Comparison of ENCODE assay signal across 10 cellular contexts in the genomic region with DNA sequence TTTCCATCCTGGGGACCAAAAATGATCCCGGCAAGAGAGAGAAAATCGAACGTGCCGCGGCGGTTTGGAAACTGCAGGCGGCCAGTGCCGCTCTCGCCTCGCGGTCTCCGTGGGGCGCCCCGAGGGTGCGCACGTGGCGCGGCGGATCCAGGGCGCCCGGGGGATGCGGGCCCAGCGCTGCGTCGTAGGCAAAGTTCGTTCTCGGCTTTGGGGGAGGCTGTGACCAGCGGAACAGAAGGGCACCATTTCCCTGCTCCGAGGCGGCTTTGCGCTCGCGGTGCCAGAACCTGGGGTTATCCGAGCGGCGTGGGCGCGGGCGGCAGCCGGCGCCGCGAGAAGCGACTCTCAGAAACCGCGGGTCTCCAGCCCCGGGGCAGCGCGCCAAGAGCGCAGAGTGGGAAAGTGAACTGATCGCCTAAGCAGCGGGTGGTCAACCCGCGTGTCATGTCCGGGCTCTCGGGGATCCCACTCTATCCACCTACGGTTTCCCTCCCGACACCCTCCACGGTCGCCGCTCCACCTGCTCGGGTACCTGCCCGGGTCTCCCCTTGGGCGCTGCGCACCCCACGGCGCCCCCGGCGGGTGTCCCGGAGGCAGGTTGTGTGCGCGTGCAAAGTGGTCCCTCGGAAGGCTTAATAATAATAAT. TPM values are rescaled to one million over a fixed set of nuclear protein-coding genes. Genes with fewer than 3 reads are reported as not detected.
A peak's percentile ranks its signal among the peaks of the same experiment; 100 is the strongest.
DNase-seq lines count a peak whose midpoint lies in the region; ATAC-seq and TF ChIP-seq lines count a peak whose summit lies in the region.
"Had no signal": no experiment of that assay in that cellular context is flagged by ENCODE, and none has a peak within 500 bp of the region (broad histone marks: within the 10 kb centered on the region; RNA-seq: fewer than 3 reads in every experiment).

No MANE protein-coding gene starts in this region.

- H3K27me3 ChIP-seq in adipocyte (replicated peaks; ENCODE audit: control insufficient read depth, insufficient read depth, low read length): peaks cover 72% of the 10 kb centered on the region
- peaks cover 96% of the 10 kb centered on the region for H3K27me3 ChIP-seq in iPS-20b (ENCODE audit: insufficient read depth, low read length)
- H3K27me3 ChIP-seq in smooth muscle cell (ENCODE audit: low read depth): peaks cover 97% of the 10 kb centered on the region
- peaks cover 43% of the 10 kb centered on the region for H3K27me3 ChIP-seq in brain microvascular endothelial cell (replicated peaks)

- in situ Hi-C loops in brain microvascular endothelial cell (cut with HindIII; ENCODE audit: low pct_ligation_motif_present, low sequenced_read_pairs): no loop called here

- H3K4me1 ChIP-seq in adipocyte (ENCODE audit: control insufficient read depth, insufficient read depth, low read length) (peaks cover 11% of the 10 kb centered on the region), iPS-20b (ENCODE audit: insufficient read depth, low read length) (peaks cover 3% of the 10 kb centered on the region; the same call in 1 of the 2 replicates), smooth muscle cell (ENCODE audit: low read depth) (peaks cover 15% of the 10 kb centered on the region)

- no peak for ATAC-seq in omental fat pad (ENCODE audit: low FRiP score)

- no peak for TF ChIP-seq CTCF in smooth muscle cell (IDR thresholded peaks at IDR 0.05; ENCODE audit: borderline replicate concordance, insufficient read depth, poor library complexity, severe bottlenecking)
- no peak for TF ChIP-seq CTCF in omental fat pad (IDR thresholded peaks at IDR 0.05)
- no peak for TF ChIP-seq CTCF in brain microvascular endothelial cell (IDR thresholded peaks at IDR 0.05; ENCODE audit: low read depth, low read length, missing control alignments)

- DNase-seq in NCI-H345 (lab: John Stamatoyannopoulos, UW): peak; percentile 16
- DNase-seq in NCI-H345 treated with DMSO at 0.1 percent for 48 hours (lab: John Stamatoyannopoulos, UW; ENCODE audit: unreplicated experiment): no peak
- DNase-seq in adipocyte (ENCODE audit: low read depth): peak; percentile 7
- DNase-seq in smooth muscle cell (lab: John Stamatoyannopoulos, UW; ENCODE audit: unreplicated experiment): no peak
- DNase-seq in omental fat pad (ENCODE audit: low spot score): no peak
- DNase-seq in brain microvascular endothelial cell: no peak
- DNase-seq in UCSD-AML1 (lab: John Stamatoyannopoulos, UW; ENCODE audit: unreplicated experiment): no peak
- DNase-seq: activated gamma-delta T cell treated with Interleukin-2 at 50 U/mL for 16 hours had no signal

- H3K4me2 ChIP-seq in smooth muscle cell: peak overlapping the region; percentile 82

- H3K9ac ChIP-seq in adipocyte (ENCODE audit: low read length) (no peak overlapping the region), iPS-20b (ENCODE audit: low read depth, low read length) (no peak overlapping the region), smooth muscle cell (ENCODE audit: low read depth) (no peak overlapping the region)

- no peak overlapping the region for H2AFZ ChIP-seq in smooth muscle cell (ENCODE audit: low read depth)

- H3K4me3 ChIP-seq in adipocyte (ENCODE audit: low read length): peak overlapping the region; percentile 52
- peak overlapping the region; percentile 75 for H3K4me3 ChIP-seq in iPS-20b (ENCODE audit: low read length)
- no peak overlapping the region for H3K4me3 ChIP-seq in smooth muscle cell
- no peak overlapping the region for H3K4me3 ChIP-seq in brain microvascular endothelial cell (ENCODE audit: low read depth, low read length)

- H3K79me2 ChIP-seq in smooth muscle cell (ENCODE audit: low read depth): no peaks in the 10 kb centered on the region

- H3K27ac ChIP-seq in iPS-20b (ENCODE audit: low read length): no peak overlapping the region
- H3K27ac ChIP-seq in smooth muscle cell (ENCODE audit: low read depth): no peak overlapping the region
- H3K27ac ChIP-seq in brain microvascular endothelial cell: no peak overlapping the region

- H3K9me3 ChIP-seq in adipocyte (ENCODE audit: control insufficient read depth, low read length) (no peaks in the 10 kb centered on the region), iPS-20b (ENCODE audit: insufficient read depth, low read depth, low read length) (no peaks in the 10 kb centered on the region), smooth muscle cell (replicated peaks; ENCODE audit: low read depth) (no peaks in the 10 kb centered on the region)

- H3K36me3 ChIP-seq in adipocyte (ENCODE audit: control insufficient read depth, insufficient read depth, low read length, severe bottlenecking) (no peaks in the 10 kb centered on the region), iPS-20b (ENCODE audit: insufficient read depth, low read depth, low read length) (no peaks in the 10 kb centered on the region), smooth muscle cell (ENCODE audit: low read depth) (no peaks in the 10 kb centered on the region), brain microvascular endothelial cell (replicated peaks) (no peaks in the 10 kb centered on the region)

- H3F3A ChIP-seq in smooth muscle cell (ENCODE audit: low read depth): no peaks in the 10 kb centered on the region

- H4K20me1 ChIP-seq in smooth muscle cell (ENCODE audit: low read depth): no peaks in the 10 kb centered on the region

- 3% methylated on average over 71 of the region's 73 CpGs for WGBS in smooth muscle cell (ENCODE audit: low lambda C conversion rate)

RNA-seq across cellular contexts. Expression of a gene that starts 1.1 kb away (rescaled TPM):
- total RNA-seq in smooth muscle cell (0.72 TPM in 1 of 2 replicates, not detected in the other), omental fat pad (not detected)
- not detected in 2 replicates for polyA plus RNA-seq in smooth muscle cell
- total RNA-seq: temporal lobe had no signal

Comparison
In these comparisons a context has a peak if more than half of its experiments do, and no peak if none do; other contexts are left out.
1. DNase-seq: peak in NCI-H345 (single experiment) and adipocyte (single experiment); none in NCI-H345 treated with DMSO at 0.1 percent for 48 hours (single experiment), smooth muscle cell (single experiment), omental fat pad (single experiment), brain microvascular endothelial cell (single experiment) and UCSD-AML1 (single experiment).
2. H3K4me3 ChIP-seq: peak in adipocyte (single experiment) and iPS-20b (single experiment); none in smooth muscle cell (single experiment) and brain microvascular endothelial cell (single experiment).